In the genomic region with DNA sequence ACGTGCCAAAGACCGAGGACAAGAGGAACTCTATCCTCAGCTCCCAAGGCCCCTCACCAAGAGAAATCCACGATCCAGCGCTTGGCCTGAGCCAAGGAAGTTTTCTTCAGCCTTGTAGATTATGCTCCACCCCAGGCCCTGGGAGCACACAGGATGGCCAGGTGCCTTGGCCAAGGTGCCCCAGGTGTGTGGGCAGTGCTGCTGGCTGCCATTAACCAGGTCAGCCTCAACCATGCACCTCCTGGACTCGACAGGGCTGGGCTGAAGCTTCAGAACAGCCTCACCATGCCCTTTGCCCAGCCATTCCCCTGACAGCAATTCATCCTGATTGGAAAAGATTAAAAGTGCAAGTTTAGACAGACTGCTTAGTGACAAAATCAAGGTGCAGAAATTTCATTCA, we compare ENCODE assay signal across 1 cellular context.
TF ChIP-seq lines count a peak whose summit lies in the region.

No MANE protein-coding gene starts in this region.

TF ChIP-seq in HepG2, 621 proteins besides CTCF, POLR2A, EP300 and RAD21:
- TF ChIP-seq HCFC1 (IDR thresholded peaks at IDR 0.05; ENCODE audit: low read depth, low read length) (no peak), ZNF34 (CRISPR knock-in tag; IDR thresholded peaks at IDR 0.05; ENCODE audit: borderline replicate concordance) (no peak), MYPOP (CRISPR knock-in tag; IDR thresholded peaks at IDR 0.05) (0 out of 2 replicates have a peak, but pooled peaks have one; percentile 28)
- TF ChIP-seq, protein P1, sequence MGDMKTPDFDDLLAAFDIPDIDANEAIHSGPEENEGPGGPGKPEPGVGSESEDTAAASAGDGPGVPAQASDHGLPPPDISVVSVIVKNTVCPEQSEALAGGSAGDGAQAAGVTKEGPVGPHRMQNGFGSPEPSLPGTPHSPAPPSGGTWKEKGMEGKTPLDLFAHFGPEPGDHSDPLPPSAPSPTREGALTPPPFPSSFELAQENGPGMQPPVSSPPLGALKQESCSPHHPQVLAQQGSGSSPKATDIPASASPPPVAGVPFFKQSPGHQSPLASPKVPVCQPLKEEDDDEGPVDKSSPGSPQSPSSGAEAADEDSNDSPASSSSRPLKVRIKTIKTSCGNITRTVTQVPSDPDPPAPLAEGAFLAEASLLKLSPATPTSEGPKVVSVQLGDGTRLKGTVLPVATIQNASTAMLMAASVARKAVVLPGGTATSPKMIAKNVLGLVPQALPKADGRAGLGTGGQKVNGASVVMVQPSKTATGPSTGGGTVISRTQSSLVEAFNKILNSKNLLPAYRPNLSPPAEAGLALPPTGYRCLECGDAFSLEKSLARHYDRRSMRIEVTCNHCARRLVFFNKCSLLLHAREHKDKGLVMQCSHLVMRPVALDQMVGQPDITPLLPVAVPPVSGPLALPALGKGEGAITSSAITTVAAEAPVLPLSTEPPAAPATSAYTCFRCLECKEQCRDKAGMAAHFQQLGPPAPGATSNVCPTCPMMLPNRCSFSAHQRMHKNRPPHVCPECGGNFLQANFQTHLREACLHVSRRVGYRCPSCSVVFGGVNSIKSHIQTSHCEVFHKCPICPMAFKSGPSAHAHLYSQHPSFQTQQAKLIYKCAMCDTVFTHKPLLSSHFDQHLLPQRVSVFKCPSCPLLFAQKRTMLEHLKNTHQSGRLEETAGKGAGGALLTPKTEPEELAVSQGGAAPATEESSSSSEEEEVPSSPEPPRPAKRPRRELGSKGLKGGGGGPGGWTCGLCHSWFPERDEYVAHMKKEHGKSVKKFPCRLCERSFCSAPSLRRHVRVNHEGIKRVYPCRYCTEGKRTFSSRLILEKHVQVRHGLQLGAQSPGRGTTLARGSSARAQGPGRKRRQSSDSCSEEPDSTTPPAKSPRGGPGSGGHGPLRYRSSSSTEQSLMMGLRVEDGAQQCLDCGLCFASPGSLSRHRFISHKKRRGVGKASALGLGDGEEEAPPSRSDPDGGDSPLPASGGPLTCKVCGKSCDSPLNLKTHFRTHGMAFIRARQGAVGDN (CRISPR knock-in tag; IDR thresholded peaks at IDR 0.05) = peak; percentile 33
